In genomic region chr17:75633484-75634375, GRCh38 we compare ENCODE assay signal across 1 cellular context.
A peak's percentile ranks its signal among the peaks of the same experiment; 100 is the strongest.
TF ChIP-seq lines count a peak whose summit lies in the region.

No MANE protein-coding gene starts in this region.

TF ChIP-seq in HepG2, 621 proteins besides CTCF, POLR2A, EP300 and RAD21 (continued from another document and continues in another):
- TF ChIP-seq, protein P1, sequence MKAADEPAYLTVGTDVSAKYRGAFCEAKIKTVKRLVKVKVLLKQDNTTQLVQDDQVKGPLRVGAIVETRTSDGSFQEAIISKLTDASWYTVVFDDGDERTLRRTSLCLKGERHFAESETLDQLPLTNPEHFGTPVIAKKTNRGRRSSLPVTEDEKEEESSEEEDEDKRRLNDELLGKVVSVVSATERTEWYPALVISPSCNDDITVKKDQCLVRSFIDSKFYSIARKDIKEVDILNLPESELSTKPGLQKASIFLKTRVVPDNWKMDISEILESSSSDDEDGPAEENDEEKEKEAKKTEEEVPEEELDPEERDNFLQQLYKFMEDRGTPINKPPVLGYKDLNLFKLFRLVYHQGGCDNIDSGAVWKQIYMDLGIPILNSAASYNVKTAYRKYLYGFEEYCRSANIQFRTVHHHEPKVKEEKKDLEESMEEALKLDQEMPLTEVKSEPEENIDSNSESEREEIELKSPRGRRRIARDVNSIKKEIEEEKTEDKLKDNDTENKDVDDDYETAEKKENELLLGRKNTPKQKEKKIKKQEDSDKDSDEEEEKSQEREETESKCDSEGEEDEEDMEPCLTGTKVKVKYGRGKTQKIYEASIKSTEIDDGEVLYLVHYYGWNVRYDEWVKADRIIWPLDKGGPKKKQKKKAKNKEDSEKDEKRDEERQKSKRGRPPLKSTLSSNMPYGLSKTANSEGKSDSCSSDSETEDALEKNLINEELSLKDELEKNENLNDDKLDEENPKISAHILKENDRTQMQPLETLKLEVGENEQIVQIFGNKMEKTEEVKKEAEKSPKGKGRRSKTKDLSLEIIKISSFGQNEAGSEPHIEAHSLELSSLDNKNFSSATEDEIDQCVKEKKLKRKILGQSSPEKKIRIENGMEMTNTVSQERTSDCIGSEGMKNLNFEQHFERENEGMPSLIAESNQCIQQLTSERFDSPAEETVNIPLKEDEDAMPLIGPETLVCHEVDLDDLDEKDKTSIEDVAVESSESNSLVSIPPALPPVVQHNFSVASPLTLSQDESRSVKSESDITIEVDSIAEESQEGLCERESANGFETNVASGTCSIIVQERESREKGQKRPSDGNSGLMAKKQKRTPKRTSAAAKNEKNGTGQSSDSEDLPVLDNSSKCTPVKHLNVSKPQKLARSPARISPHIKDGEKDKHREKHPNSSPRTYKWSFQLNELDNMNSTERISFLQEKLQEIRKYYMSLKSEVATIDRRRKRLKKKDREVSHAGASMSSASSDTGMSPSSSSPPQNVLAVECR (CRISPR knock-in tag; IDR thresholded peaks at IDR 0.05; ENCODE audit: borderline replicate concordance), result peak; percentile 94
- TF ChIP-seq KLF6 (CRISPR knock-in tag; IDR thresholded peaks at IDR 0.05) (no peak), SPEN (CRISPR knock-in tag; IDR thresholded peaks at IDR 0.05; ENCODE audit: low read depth) (peak; percentile 64; the same call in 1 of the 2 replicates), BATF2 (CRISPR knock-in tag; IDR thresholded peaks at IDR 0.05) (no peak), MAZ (IDR thresholded peaks at IDR 0.05; ENCODE audit: borderline replicate concordance, low read depth, low read length) (no peak), MAZ (CRISPR knock-in tag; IDR thresholded peaks at IDR 0.05; ENCODE audit: low read depth) (no peak), TCF12 (IDR thresholded peaks at IDR 0.05) (no peak), TCF12 (CRISPR knock-in tag; IDR thresholded peaks at IDR 0.05) (no peak), SIN3A (IDR thresholded peaks at IDR 0.05; ENCODE audit: borderline replicate concordance, low read depth, low read length) (peak; percentile 99), ZNF510 (CRISPR knock-in tag; IDR thresholded peaks at IDR 0.05; ENCODE audit: low read depth) (no peak), ATF1 (CRISPR knock-in tag; IDR thresholded peaks at IDR 0.05) (no peak), YY1 (IDR thresholded peaks at IDR 0.05; ENCODE audit: insufficient read depth, insufficient replicate concordance, low read depth, low read length) (peak; percentile 19), CENPT (CRISPR knock-in tag; IDR thresholded peaks at IDR 0.05; ENCODE audit: low read depth) (no peak), ZNF33B (CRISPR knock-in tag; IDR thresholded peaks at IDR 0.05) (0 out of 2 replicates have a peak, but pooled peaks have one; percentile 38), HMG20A (CRISPR knock-in tag; IDR thresholded peaks at IDR 0.05; ENCODE audit: borderline replicate concordance) (no peak), ZNF567 (CRISPR knock-in tag; IDR thresholded peaks at IDR 0.05; ENCODE audit: borderline replicate concordance) (0 out of 2 replicates have a peak, but pooled peaks have one; percentile 48), ZNF547 (CRISPR knock-in tag; IDR thresholded peaks at IDR 0.05) (no peak), FOSL2 (CRISPR knock-in tag; IDR thresholded peaks at IDR 0.05) (peak; percentile 48), RNF2 (conservative IDR thresholded peaks at IDR 0.05; ENCODE audit: low read depth) (no peak), DMTF1 (CRISPR knock-in tag; IDR thresholded peaks at IDR 0.05) (no peak), ZNF746 (CRISPR knock-in tag; IDR thresholded peaks at IDR 0.05) (no peak), ZNF329 (CRISPR knock-in tag; IDR thresholded peaks at IDR 0.05; ENCODE audit: low read depth) (no peak; the same call in 1 of the 2 replicates), WIZ (CRISPR knock-in tag; IDR thresholded peaks at IDR 0.05) (no peak), ZNF362 (CRISPR knock-in tag; IDR thresholded peaks at IDR 0.05; ENCODE audit: borderline replicate concordance) (0 out of 2 replicates have a peak, but pooled peaks have one; percentile 28), TBP (CRISPR knock-in tag; IDR thresholded peaks at IDR 0.05) (no peak)
- TF ChIP-seq, protein P2, sequence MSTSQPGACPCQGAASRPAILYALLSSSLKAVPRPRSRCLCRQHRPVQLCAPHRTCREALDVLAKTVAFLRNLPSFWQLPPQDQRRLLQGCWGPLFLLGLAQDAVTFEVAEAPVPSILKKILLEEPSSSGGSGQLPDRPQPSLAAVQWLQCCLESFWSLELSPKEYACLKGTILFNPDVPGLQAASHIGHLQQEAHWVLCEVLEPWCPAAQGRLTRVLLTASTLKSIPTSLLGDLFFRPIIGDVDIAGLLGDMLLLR (CRISPR knock-in tag; IDR thresholded peaks at IDR 0.05), result peak; percentile 29; the same call in 1 of the 2 replicates
- TF ChIP-seq, protein P3, sequence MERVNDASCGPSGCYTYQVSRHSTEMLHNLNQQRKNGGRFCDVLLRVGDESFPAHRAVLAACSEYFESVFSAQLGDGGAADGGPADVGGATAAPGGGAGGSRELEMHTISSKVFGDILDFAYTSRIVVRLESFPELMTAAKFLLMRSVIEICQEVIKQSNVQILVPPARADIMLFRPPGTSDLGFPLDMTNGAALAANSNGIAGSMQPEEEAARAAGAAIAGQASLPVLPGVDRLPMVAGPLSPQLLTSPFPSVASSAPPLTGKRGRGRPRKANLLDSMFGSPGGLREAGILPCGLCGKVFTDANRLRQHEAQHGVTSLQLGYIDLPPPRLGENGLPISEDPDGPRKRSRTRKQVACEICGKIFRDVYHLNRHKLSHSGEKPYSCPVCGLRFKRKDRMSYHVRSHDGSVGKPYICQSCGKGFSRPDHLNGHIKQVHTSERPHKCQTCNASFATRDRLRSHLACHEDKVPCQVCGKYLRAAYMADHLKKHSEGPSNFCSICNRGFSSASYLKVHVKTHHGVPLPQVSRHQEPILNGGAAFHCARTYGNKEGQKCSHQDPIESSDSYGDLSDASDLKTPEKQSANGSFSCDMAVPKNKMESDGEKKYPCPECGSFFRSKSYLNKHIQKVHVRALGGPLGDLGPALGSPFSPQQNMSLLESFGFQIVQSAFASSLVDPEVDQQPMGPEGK (CRISPR knock-in tag; IDR thresholded peaks at IDR 0.05), result 0 out of 2 replicates have a peak, but pooled peaks have one; percentile 8
- TF ChIP-seq, protein P4, sequence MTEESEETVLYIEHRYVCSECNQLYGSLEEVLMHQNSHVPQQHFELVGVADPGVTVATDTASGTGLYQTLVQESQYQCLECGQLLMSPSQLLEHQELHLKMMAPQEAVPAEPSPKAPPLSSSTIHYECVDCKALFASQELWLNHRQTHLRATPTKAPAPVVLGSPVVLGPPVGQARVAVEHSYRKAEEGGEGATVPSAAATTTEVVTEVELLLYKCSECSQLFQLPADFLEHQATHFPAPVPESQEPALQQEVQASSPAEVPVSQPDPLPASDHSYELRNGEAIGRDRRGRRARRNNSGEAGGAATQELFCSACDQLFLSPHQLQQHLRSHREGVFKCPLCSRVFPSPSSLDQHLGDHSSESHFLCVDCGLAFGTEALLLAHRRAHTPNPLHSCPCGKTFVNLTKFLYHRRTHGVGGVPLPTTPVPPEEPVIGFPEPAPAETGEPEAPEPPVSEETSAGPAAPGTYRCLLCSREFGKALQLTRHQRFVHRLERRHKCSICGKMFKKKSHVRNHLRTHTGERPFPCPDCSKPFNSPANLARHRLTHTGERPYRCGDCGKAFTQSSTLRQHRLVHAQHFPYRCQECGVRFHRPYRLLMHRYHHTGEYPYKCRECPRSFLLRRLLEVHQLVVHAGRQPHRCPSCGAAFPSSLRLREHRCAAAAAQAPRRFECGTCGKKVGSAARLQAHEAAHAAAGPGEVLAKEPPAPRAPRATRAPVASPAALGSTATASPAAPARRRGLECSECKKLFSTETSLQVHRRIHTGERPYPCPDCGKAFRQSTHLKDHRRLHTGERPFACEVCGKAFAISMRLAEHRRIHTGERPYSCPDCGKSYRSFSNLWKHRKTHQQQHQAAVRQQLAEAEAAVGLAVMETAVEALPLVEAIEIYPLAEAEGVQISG (CRISPR knock-in tag; IDR thresholded peaks at IDR 0.05), result peak; percentile 61
- TF ChIP-seq, protein P5, sequence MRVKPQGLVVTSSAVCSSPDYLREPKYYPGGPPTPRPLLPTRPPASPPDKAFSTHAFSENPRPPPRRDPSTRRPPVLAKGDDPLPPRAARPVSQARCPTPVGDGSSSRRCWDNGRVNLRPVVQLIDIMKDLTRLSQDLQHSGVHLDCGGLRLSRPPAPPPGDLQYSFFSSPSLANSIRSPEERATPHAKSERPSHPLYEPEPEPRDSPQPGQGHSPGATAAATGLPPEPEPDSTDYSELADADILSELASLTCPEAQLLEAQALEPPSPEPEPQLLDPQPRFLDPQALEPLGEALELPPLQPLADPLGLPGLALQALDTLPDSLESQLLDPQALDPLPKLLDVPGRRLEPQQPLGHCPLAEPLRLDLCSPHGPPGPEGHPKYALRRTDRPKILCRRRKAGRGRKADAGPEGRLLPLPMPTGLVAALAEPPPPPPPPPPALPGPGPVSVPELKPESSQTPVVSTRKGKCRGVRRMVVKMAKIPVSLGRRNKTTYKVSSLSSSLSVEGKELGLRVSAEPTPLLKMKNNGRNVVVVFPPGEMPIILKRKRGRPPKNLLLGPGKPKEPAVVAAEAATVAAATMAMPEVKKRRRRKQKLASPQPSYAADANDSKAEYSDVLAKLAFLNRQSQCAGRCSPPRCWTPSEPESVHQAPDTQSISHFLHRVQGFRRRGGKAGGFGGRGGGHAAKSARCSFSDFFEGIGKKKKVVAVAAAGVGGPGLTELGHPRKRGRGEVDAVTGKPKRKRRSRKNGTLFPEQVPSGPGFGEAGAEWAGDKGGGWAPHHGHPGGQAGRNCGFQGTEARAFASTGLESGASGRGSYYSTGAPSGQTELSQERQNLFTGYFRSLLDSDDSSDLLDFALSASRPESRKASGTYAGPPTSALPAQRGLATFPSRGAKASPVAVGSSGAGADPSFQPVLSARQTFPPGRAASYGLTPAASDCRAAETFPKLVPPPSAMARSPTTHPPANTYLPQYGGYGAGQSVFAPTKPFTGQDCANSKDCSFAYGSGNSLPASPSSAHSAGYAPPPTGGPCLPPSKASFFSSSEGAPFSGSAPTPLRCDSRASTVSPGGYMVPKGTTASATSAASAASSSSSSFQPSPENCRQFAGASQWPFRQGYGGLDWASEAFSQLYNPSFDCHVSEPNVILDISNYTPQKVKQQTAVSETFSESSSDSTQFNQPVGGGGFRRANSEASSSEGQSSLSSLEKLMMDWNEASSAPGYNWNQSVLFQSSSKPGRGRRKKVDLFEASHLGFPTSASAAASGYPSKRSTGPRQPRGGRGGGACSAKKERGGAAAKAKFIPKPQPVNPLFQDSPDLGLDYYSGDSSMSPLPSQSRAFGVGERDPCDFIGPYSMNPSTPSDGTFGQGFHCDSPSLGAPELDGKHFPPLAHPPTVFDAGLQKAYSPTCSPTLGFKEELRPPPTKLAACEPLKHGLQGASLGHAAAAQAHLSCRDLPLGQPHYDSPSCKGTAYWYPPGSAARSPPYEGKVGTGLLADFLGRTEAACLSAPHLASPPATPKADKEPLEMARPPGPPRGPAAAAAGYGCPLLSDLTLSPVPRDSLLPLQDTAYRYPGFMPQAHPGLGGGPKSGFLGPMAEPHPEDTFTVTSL (CRISPR knock-in tag; IDR thresholded peaks at IDR 0.05; ENCODE audit: borderline replicate concordance), result no peak
- TF ChIP-seq, protein P6, sequence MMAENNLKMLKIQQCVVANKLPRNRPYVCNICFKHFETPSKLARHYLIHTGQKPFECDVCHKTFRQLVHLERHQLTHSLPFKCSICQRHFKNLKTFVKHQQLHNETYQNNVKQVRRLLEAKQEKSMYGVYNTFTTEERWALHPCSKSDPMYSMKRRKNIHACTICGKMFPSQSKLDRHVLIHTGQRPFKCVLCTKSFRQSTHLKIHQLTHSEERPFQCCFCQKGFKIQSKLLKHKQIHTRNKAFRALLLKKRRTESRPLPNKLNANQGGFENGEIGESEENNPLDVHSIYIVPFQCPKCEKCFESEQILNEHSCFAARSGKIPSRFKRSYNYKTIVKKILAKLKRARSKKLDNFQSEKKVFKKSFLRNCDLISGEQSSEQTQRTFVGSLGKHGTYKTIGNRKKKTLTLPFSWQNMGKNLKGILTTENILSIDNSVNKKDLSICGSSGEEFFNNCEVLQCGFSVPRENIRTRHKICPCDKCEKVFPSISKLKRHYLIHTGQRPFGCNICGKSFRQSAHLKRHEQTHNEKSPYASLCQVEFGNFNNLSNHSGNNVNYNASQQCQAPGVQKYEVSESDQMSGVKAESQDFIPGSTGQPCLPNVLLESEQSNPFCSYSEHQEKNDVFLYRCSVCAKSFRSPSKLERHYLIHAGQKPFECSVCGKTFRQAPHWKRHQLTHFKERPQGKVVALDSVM (CRISPR knock-in tag; IDR thresholded peaks at IDR 0.05), result no peak
- TF ChIP-seq, protein P7, sequence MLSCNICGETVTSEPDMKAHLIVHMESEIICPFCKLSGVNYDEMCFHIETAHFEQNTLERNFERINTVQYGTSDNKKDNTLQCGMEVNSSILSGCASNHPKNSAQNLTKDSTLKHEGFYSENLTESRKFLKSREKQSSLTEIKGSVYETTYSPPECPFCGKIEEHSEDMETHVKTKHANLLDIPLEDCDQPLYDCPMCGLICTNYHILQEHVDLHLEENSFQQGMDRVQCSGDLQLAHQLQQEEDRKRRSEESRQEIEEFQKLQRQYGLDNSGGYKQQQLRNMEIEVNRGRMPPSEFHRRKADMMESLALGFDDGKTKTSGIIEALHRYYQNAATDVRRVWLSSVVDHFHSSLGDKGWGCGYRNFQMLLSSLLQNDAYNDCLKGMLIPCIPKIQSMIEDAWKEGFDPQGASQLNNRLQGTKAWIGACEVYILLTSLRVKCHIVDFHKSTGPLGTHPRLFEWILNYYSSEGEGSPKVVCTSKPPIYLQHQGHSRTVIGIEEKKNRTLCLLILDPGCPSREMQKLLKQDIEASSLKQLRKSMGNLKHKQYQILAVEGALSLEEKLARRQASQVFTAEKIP (CRISPR knock-in tag; IDR thresholded peaks at IDR 0.05; ENCODE audit: borderline replicate concordance), result no peak
